Comparison of ENCODE assay signal across 12 cellular contexts in genomic region chr19:16874250-16874977, GRCh38. TPM values are rescaled to one million over a fixed set of nuclear protein-coding genes. Genes with fewer than 3 reads are reported as not detected.
A peak's percentile ranks its signal among the peaks of the same experiment; 100 is the strongest.
DNase-seq lines count a peak whose midpoint lies in the region; ATAC-seq, FAIRE-seq and TF ChIP-seq lines count a peak whose summit lies in the region.
"Had no signal": no experiment of that assay in that cellular context is flagged by ENCODE, and none has a peak within 500 bp of the region (broad histone marks: within the 10 kb centered on the region; RNA-seq: fewer than 3 reads in every experiment).

No MANE protein-coding gene starts in this region.

- peaks cover 62% of the 10 kb centered on the region for H3K36me3 ChIP-seq in RWPE2 (ENCODE audit: low read depth)
- H3K36me3 ChIP-seq in H1 (ENCODE audit: control insufficient read depth in 2 of 4, insufficient read depth in 4 of 4, low read length in 3 of 4): peaks cover 20 to 59% (median 48%) of the 10 kb centered on the region in 4 experiments

- H3K4me1 Mint-ChIP-seq in activated CD4-positive, alpha-beta T cell treated with anti-CD3 and anti-CD28 coated beads, Interleukin-2, amount 10 ng/mL, durations not matched to agents 7 days and 5 days: peaks cover 22% of the 10 kb centered on the region
- H3K4me1 Mint-ChIP-seq in stimulated activated naive B cell treated with anti-CD40 and anti-IgM and Interleukin-4, amounts not matched to agents 10 μg/mL and 1 μg/mL and 100 μg/mL, for 72 hours: peaks cover 23 to 39% of the 10 kb centered on the region in 2 donors

- no peak overlapping the region for H3K18ac ChIP-seq in H1 (ENCODE audit: extremely low read depth, low read length)

- FAIRE-seq in H1 (lab: Jason Lieb, UNC): peak; percentile 95

- H3K4me1 ChIP-seq in RWPE2 (ENCODE audit: insufficient read depth, poor library complexity, severe bottlenecking): no peaks in the 10 kb centered on the region
- H3K4me1 ChIP-seq in H1 (replicated peaks in 1 of 4; ENCODE audit: control insufficient read depth in 3 of 4, insufficient read depth in 4 of 4, low read length in 3 of 4): no peaks in the 10 kb centered on the region; a peak in 2 of 7 replicates
- H3K4me1 ChIP-seq: psoas muscle had no signal

- CTCF ChIA-PET in activated CD4-positive, alpha-beta T cell treated with anti-CD3 and anti-CD28 coated beads, Interleukin-2, amount 10 ng/mL, durations not matched to agents 7 days and 5 days (lab: Charles Lee): no interaction called here
- CTCF ChIA-PET in H1 (lab: Charles Lee; ENCODE audit: partially characterized antibody): interaction anchor here (1.2 kb wide), 1 partner anchor 160 kb away, joined by 3 read pairs; no protein-coding TSS in a partner anchor

- no peak overlapping the region for H3K56ac ChIP-seq in H1 (replicated peaks; ENCODE audit: insufficient read length, low read depth, low read length)

- no peak overlapping the region for H4K5ac ChIP-seq in H1 (ENCODE audit: insufficient read length, low read depth, low read length)

- ATAC-seq in RWPE2 (ENCODE audit: low read depth): no peak
- no peak for ATAC-seq in stimulated activated naive B cell treated with anti-CD40 and anti-IgM and Interleukin-4, amounts not matched to agents 10 μg/mL and 1 μg/mL and 100 μg/mL, for 72 hours (replicated peaks)
- ATAC-seq: activated CD4-positive, CD25-positive, alpha-beta regulatory T cell treated with anti-CD3 and anti-CD28 coated beads, Interleukin-2, amount 50 U/mL, for 24 hours; psoas muscle had no signal

- H3K9ac ChIP-seq in H1 (replicated peaks in 1 of 4; ENCODE audit: extremely low read depth in 1 of 4, low read depth in 3 of 4, low read length in 3 of 4): no peak overlapping the region

- H3K4me3 ChIP-seq in RWPE2 (ENCODE audit: severe bottlenecking): no peak overlapping the region
- H3K4me3 ChIP-seq in H1 (ENCODE audit: extremely low read depth in 1 of 4, insufficient read depth in 2 of 4, low read depth in 3 of 4, low read length in 4 of 4): no peak overlapping the region
- H3K4me3 ChIP-seq: psoas muscle had no signal

- POLR2A ChIA-PET in activated CD4-positive, alpha-beta T cell treated with anti-CD3 and anti-CD28 coated beads, Interleukin-2, amount 10 ng/mL, durations not matched to agents 7 days and 5 days (lab: Charles Lee): no interaction called here
- POLR2A ChIA-PET in H1 (lab: Charles Lee; ENCODE audit: partially characterized antibody): interaction anchor here (0.5 to 1.0 kb wide), 3 partner anchors 9 to 214 kb away, joined by 3 read pairs; partner anchors contain the start of gene SMIM7

- TF ChIP-seq RAD21 in H1 (IDR thresholded peaks at IDR 0.05 in 1 of 2, conservative IDR thresholded peaks at IDR 0.05 in 1 of 2; ENCODE audit: low read depth in 2 of 2, low read length in 2 of 2): no peak

- no peak for TF ChIP-seq POLR2A in H1 (IDR thresholded peaks at IDR 0.05; ENCODE audit: control extremely low read depth in 1 of 2, low read depth in 2 of 2, low read length in 2 of 2)

- H3K9me3 ChIP-seq in RWPE2 (ENCODE audit: severe bottlenecking): no peaks in the 10 kb centered on the region
- H3K9me3 ChIP-seq in H1 (ENCODE audit: insufficient read depth in 2 of 2, low read depth in 1 of 2, low read length in 1 of 2): no peaks in the 10 kb centered on the region
- H3K9me3 ChIP-seq: psoas muscle had no signal

- H3K4ac ChIP-seq in H1 (replicated peaks; ENCODE audit: insufficient read length, low read depth, low read length): no peak overlapping the region

- H3K27me3 ChIP-seq in RWPE2 (ENCODE audit: insufficient read depth, poor library complexity, severe bottlenecking) (no peaks in the 10 kb centered on the region), H1 (replicated peaks in 1 of 4; ENCODE audit: control insufficient read depth in 3 of 4, extremely low read depth in 1 of 4, insufficient read depth in 3 of 4, low read length in 3 of 4) (no peaks in the 10 kb centered on the region)

- no peak overlapping the region for H4K8ac ChIP-seq in H1 (ENCODE audit: extremely low read depth, insufficient read depth, low read length)

- H2AFZ ChIP-seq in H1 (ENCODE audit: low read length): no peak overlapping the region

- no peak overlapping the region for H3K4me2 ChIP-seq in H1 (ENCODE audit: insufficient read depth in 1 of 2, low read depth in 2 of 2, low read length in 2 of 2)

- no peak overlapping the region for H2BK5ac ChIP-seq in H1 (ENCODE audit: low read depth, low read length)

- H3K23me2 ChIP-seq in H1 (ENCODE audit: low read depth, low read length): peaks cover 6% of the 10 kb centered on the region; the same call in 1 of the 2 replicates

- H3K27ac Mint-ChIP-seq in activated CD4-positive, alpha-beta T cell treated with anti-CD3 and anti-CD28 coated beads, Interleukin-2, amount 10 ng/mL, durations not matched to agents 7 days and 5 days: peak overlapping the region; percentile 83
- H3K27ac Mint-ChIP-seq in stimulated activated naive B cell treated with anti-CD40 and anti-IgM and Interleukin-4, amounts not matched to agents 10 μg/mL and 1 μg/mL and 100 μg/mL, for 72 hours: peak overlapping the region; percentile 95

- TF ChIP-seq EP300 in H1 (IDR thresholded peaks at IDR 0.05; ENCODE audit: borderline replicate concordance in 1 of 2, low read depth in 2 of 2, low read length in 2 of 2): no peak

- peaks cover 0 to 11% of the 10 kb centered on the region in 2 experiments for H4K20me1 ChIP-seq in H1 (replicated peaks in 1 of 2; ENCODE audit: control insufficient read depth in 1 of 2, insufficient read depth in 2 of 2, low read length in 2 of 2)

- no peak overlapping the region for H2AK5ac ChIP-seq in H1 (ENCODE audit: low read depth, low read length)

- H2BK12ac ChIP-seq in H1 (ENCODE audit: low read depth, low read length): peak overlapping the region; percentile 39; the same call in 1 of the 2 replicates

- no peak overlapping the region for H2BK15ac ChIP-seq in H1 (ENCODE audit: low read length)

- H3K27ac ChIP-seq in RWPE2 (ENCODE audit: poor library complexity, severe bottlenecking) (peak overlapping the region; percentile 24), H1 (ENCODE audit: low read depth, low read length) (0 out of 2 replicates have a peak overlapping the region, but pooled peaks have one; percentile 40)
- H3K27ac ChIP-seq: psoas muscle had no signal

- 100% methylated on average over 1 of the region's 1 CpG; no CpG with 5 or more reads in 1 of the 2 experiments for WGBS in H1 (ENCODE audit: extremely low coverage in 1 of 2, insufficient coverage in 1 of 2, insufficient read length in 1 of 2, insufficient replicate concordance in 2 of 2, low coverage in 1 of 2, low lambda C conversion rate in 2 of 2, missing lambda C conversion rate in 1 of 2), 2 experiments

- H2BK20ac ChIP-seq in H1 (ENCODE audit: low read length): no peak overlapping the region

- no peak overlapping the region for H2BK120ac ChIP-seq in H1 (replicated peaks; ENCODE audit: low read depth, low read length)

- no peak overlapping the region for H3K14ac ChIP-seq in H1 (ENCODE audit: insufficient read length)

- no peak for DNase-seq in activated CD4-positive, alpha-beta T cell treated with anti-CD3 and anti-CD28 coated beads, Interleukin-2, amount 10 ng/mL, durations not matched to agents 7 days and 5 days
- no peak for DNase-seq in activated CD4-positive, alpha-beta T cell treated with anti-CD3 and anti-CD28 coated beads, Interleukin-2, amount 50 U/mL, for 4 hours
- DNase-seq in RWPE2 (ENCODE audit: low spot score) (no peak), H1 (ENCODE audit: low read depth in 1 of 2, low spot score in 2 of 2) (no peak), HuH-7.5 (ENCODE audit: low spot score) (no peak), DMS79 treated with DMSO at 0.1 percent for 48 hours (lab: John Stamatoyannopoulos, UW) (no peak)
- no peak for DNase-seq in stimulated activated naive B cell treated with anti-CD40 and anti-IgM and Interleukin-4, amounts not matched to agents 10 μg/mL and 1 μg/mL and 100 μg/mL, for 72 hours
- no peak for DNase-seq in effector CD4-positive, alpha-beta T cell
- DNase-seq: NCI-H1092, psoas muscle had no signal

- H3K23ac ChIP-seq in H1 (ENCODE audit: insufficient read length): no peak overlapping the region

- H4K91ac ChIP-seq in H1 (replicated peaks; ENCODE audit: insufficient read length, low read length): no peak overlapping the region

- H3K79me1 ChIP-seq in H1 (ENCODE audit: low read depth, low read length): peaks cover 13% of the 10 kb centered on the region; the same call in 1 of the 2 replicates

- no peak for TF ChIP-seq CTCF in RWPE2 (IDR thresholded peaks at IDR 0.05; ENCODE audit: poor library complexity, severe bottlenecking)
- no peak for TF ChIP-seq CTCF in H1 (IDR thresholded peaks at IDR 0.05; ENCODE audit: control extremely low read depth in 1 of 3, insufficient read depth in 1 of 3, low read depth in 1 of 3, low read length in 3 of 3)

- H3K27me3 Mint-ChIP-seq in activated CD4-positive, alpha-beta T cell treated with anti-CD3 and anti-CD28 coated beads, Interleukin-2, amount 10 ng/mL, durations not matched to agents 7 days and 5 days: no peaks in the 10 kb centered on the region
- H3K27me3 Mint-ChIP-seq in stimulated activated naive B cell treated with anti-CD40 and anti-IgM and Interleukin-4, amounts not matched to agents 10 μg/mL and 1 μg/mL and 100 μg/mL, for 72 hours: no peaks in the 10 kb centered on the region

- H3K79me2 ChIP-seq in H1 (ENCODE audit: control insufficient read depth in 1 of 2, insufficient read depth in 2 of 2, low read length in 2 of 2): peaks cover 0 to 16% of the 10 kb centered on the region in 2 experiments; a peak in 2 of 4 replicates

- no peak overlapping the region for H3K4me3 Mint-ChIP-seq in activated CD4-positive, alpha-beta T cell treated with anti-CD3 and anti-CD28 coated beads, Interleukin-2, amount 10 ng/mL, durations not matched to agents 7 days and 5 days
- peak overlapping the region in 1 of 2 donors; percentile 3 for H3K4me3 Mint-ChIP-seq in stimulated activated naive B cell treated with anti-CD40 and anti-IgM and Interleukin-4, amounts not matched to agents 10 μg/mL and 1 μg/mL and 100 μg/mL, for 72 hours

- H3K9me3 Mint-ChIP-seq in activated CD4-positive, alpha-beta T cell treated with anti-CD3 and anti-CD28 coated beads, Interleukin-2, amount 10 ng/mL, durations not matched to agents 7 days and 5 days: peaks cover 7% of the 10 kb centered on the region
- peaks cover 8 to 10% of the 10 kb centered on the region in 2 donors for H3K9me3 Mint-ChIP-seq in stimulated activated naive B cell treated with anti-CD40 and anti-IgM and Interleukin-4, amounts not matched to agents 10 μg/mL and 1 μg/mL and 100 μg/mL, for 72 hours

- H3K36me3 Mint-ChIP-seq in activated CD4-positive, alpha-beta T cell treated with anti-CD3 and anti-CD28 coated beads, Interleukin-2, amount 10 ng/mL, durations not matched to agents 7 days and 5 days (ENCODE audit: low read depth): peaks cover 38% of the 10 kb centered on the region
- peaks cover 59 to 84% of the 10 kb centered on the region in 2 donors for H3K36me3 Mint-ChIP-seq in stimulated activated naive B cell treated with anti-CD40 and anti-IgM and Interleukin-4, amounts not matched to agents 10 μg/mL and 1 μg/mL and 100 μg/mL, for 72 hours

RNA-seq across cellular contexts. Expression of gene F2RL3, which starts 14.4 kb away (rescaled TPM):
- total RNA-seq in activated CD4-positive, alpha-beta T cell treated with anti-CD3 and anti-CD28 coated beads, Interleukin-2, amount 10 ng/mL, durations not matched to agents 7 days and 5 days: under 1 TPM; 0.35 to 0.65 TPM
- total RNA-seq in H1 (2021; fragmentation: NEBNext Ultra II Directional; extraction: Animal tissue kit (Norgen Biotek cat#: 25700)): not detected in 2 replicates
- polyA plus RNA-seq in H1 (2011; rRNA removed): not detected in 2 replicates
- polyA plus RNA-seq in H1 (2011; cell fraction: cytosol; rRNA removed): not detected
- polyA plus RNA-seq in H1 (2011; cell fraction: nucleus; rRNA removed): not detected
- polyA plus RNA-seq in H1 (2012, experiment 1 of 2): not detected in 4 replicates
- not detected for polyA plus RNA-seq in H1 (2012, experiment 2 of 2)
- not detected for polyA plus RNA-seq in H1 (2013, experiment 1 of 2)
- polyA plus RNA-seq in H1 (2013, experiment 2 of 2): not detected
- not detected in 2 replicates for polyA minus RNA-seq in H1 (2011; rRNA and poly(A)+ RNA removed)
- polyA minus RNA-seq in H1 (2011; cell fraction: cytosol; rRNA and poly(A)+ RNA removed): not detected
- polyA minus RNA-seq in H1 (2011; cell fraction: nucleus; rRNA and poly(A)+ RNA removed): not detected
- total RNA-seq: NCI-H460 had no signal

RNA-seq across cellular contexts. Expression of gene SIN3B, which starts 45.2 kb away (rescaled TPM):
- total RNA-seq in activated CD4-positive, alpha-beta T cell treated with anti-CD3 and anti-CD28 coated beads, Interleukin-2, amount 10 ng/mL, durations not matched to agents 7 days and 5 days: 10 to 100 TPM; 31.4 to 33.6 TPM
- 60.1 and 71.1 TPM in 2 replicates for total RNA-seq in H1 (2021; fragmentation: NEBNext Ultra II Directional; extraction: Animal tissue kit (Norgen Biotek cat#: 25700))
- 29.5 and 45.5 TPM in 2 replicates for polyA plus RNA-seq in H1 (2011; rRNA removed)
- 49.4 TPM for polyA plus RNA-seq in H1 (2011; cell fraction: cytosol; rRNA removed)
- polyA plus RNA-seq in H1 (2011; cell fraction: nucleus; rRNA removed): 188 TPM
- 46.5 to 57.5 TPM (median 53.3 TPM) in 4 replicates for polyA plus RNA-seq in H1 (2012, experiment 1 of 2)
- 32.3 TPM for polyA plus RNA-seq in H1 (2012, experiment 2 of 2)
- polyA plus RNA-seq in H1 (2013, experiment 1 of 2): 36.6 TPM
- 33.4 TPM for polyA plus RNA-seq in H1 (2013, experiment 2 of 2)
- polyA minus RNA-seq in H1 (2011; rRNA and poly(A)+ RNA removed): 37.2 and 44.7 TPM in 2 replicates
- polyA minus RNA-seq in H1 (2011; cell fraction: cytosol; rRNA and poly(A)+ RNA removed): 34.7 TPM
- polyA minus RNA-seq in H1 (2011; cell fraction: nucleus; rRNA and poly(A)+ RNA removed): 59.9 TPM
